ENCODE assay signal across 8 cellular contexts in genomic region chr1:151534662-151535278, GRCh38. TPM values are rescaled to one million over a fixed set of nuclear protein-coding genes. Genes with fewer than 3 reads are reported as not detected.
DNase-seq lines count a peak whose midpoint lies in the region; ATAC-seq, FAIRE-seq and TF ChIP-seq lines count a peak whose summit lies in the region.

No MANE protein-coding gene starts in this region.

- no peak overlapping the region for H3K27ac ChIP-seq in right lobe of liver

- TF ChIP-seq CTCF in choroid plexus epithelial cell (conservative IDR thresholded peaks at IDR 0.05; ENCODE audit: low read depth, low read length) (peak; percentile 98), right lobe of liver (IDR thresholded peaks at IDR 0.05) (peak; percentile 69 to 90 (median 80))

- 66% methylated on average over 12 of the region's 12 CpGs for WGBS in right lobe of liver (ENCODE audit: insufficient coverage, low coverage, low lambda C conversion rate, missing lambda C conversion rate)

- H3K9me3 ChIP-seq in right lobe of liver: no peaks in the 10 kb centered on the region

- ATAC-seq in right lobe of liver (peak; percentile 65 to 69 (median 68)), GM18502 (IDR thresholded peaks at IDR 0.05; ENCODE audit: poor library complexity, unreplicated experiment) (no peak)

- H3K4me3 ChIP-seq in choroid plexus epithelial cell (ENCODE audit: low read depth, low read length) (no peak overlapping the region), right lobe of liver (no peak overlapping the region)

- intact Hi-C loops in right lobe of liver (cut with DNase I): loop anchor here in 1 of 2 donors (10.0 kb wide), 1 partner anchor 90 kb away; no protein-coding TSS in a partner anchor

- peak; percentile 64 for FAIRE-seq in GM19239 (lab: Jason Lieb, UNC)

- peaks cover 0 to 73% (median 26%) of the 10 kb centered on the region in 4 donors for H3K36me3 ChIP-seq in right lobe of liver

- no peaks in the 10 kb centered on the region for H3K27me3 ChIP-seq in right lobe of liver

- TF ChIP-seq POLR2A in right lobe of liver (IDR thresholded peaks at IDR 0.05): no peak

- peaks cover 0 to 9% (median 4%) of the 10 kb centered on the region in 4 donors for H3K4me1 ChIP-seq in right lobe of liver

- DNase-seq in AG08395 (ENCODE audit: low spot score) (peak; percentile 84), GM19239 (ENCODE audit: insufficient read length, low spot score) (peak; percentile 63), NCI-H345 (lab: John Stamatoyannopoulos, UW) (peak; percentile 81), choroid plexus epithelial cell (ENCODE audit: low read depth) (peak; percentile 78), right lobe of liver (peak; percentile 73 to 81 (median 77))
- peak; percentile 69 to 79 for DNase-seq in activated CD4-positive, alpha-beta T cell treated with anti-CD3 and anti-CD28 coated beads for 4 hours
- DNase-seq in stimulated activated CD8-positive, alpha-beta memory T cell treated with anti-CD3 and anti-CD28 coated beads, Interleukin-15, amount 100 ng/mL, for 1 hour (ENCODE audit: low read depth): peak; percentile 69

RNA-seq across cellular contexts. Expression of gene TUFT1, which starts 5.3 kb away (rescaled TPM):
- total RNA-seq in right lobe of liver: 1 to 10 TPM; 1.6 to 8.0 (median 3.1) TPM

RNA-seq across cellular contexts. Expression of gene CGN, which starts 23.6 kb away (rescaled TPM):
- total RNA-seq in right lobe of liver: 10 to 100 TPM; 15.9 to 65.4 (median 38.6) TPM
